Comparison of ENCODE assay signal across 8 cellular contexts in the genomic region with DNA sequence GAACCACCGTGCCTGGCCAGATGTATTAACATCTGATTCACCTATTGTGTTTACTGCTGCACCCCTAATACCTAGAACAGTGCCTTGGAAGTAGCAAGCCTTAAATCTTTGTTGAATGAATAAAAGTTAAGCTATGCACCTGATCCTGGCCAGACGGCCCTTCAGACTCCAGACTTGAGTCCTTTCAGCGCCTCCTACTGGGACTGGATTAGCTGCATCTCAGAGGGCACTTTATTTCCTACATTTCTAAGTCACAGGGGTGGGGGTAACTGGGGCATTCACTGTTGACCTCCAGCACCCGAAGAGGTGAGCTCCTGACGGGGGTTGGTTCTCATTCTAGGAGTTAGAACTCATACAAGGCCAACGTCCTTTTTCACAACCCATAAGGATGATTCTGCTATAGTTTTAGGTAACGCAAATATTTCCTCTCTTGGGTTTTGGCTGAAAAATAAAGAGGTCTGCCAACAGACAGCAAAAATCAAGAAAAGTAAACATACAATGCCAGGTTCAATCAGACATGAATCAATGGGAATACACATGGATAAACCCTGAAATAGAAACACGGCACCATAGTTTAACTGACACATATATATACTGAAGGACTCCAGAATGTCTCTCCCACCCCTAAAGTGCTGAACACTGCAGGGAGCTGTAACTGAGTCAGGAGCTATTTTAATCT. TPM values are rescaled to one million over a fixed set of nuclear protein-coding genes. Genes with fewer than 3 reads are reported as not detected.
DNase-seq lines count a peak whose midpoint lies in the region; ATAC-seq and TF ChIP-seq lines count a peak whose summit lies in the region.

No MANE protein-coding gene starts in this region.

- no peaks in the 10 kb centered on the region for H3K79me2 ChIP-seq in DND-41 (ENCODE audit: insufficient read depth, low read length)

- no peak for TF ChIP-seq POLR2A in suprapubic skin (IDR thresholded peaks at IDR 0.05)

- H3K4me1 ChIP-seq in DND-41 (ENCODE audit: insufficient read depth, low read length) (peaks cover 9% of the 10 kb centered on the region), muscle layer of colon (ENCODE audit: insufficient read depth, low read length) (peaks cover 46% of the 10 kb centered on the region), suprapubic skin (peaks cover 13% of the 10 kb centered on the region)

- H2AFZ ChIP-seq in DND-41 (ENCODE audit: low read depth, low read length) = no peak overlapping the region

- DNase-seq in DND-41 (no peak), LHCN-M2 (ENCODE audit: low read depth) (peak; percentile 39), dermis microvascular lymphatic vessel endothelial cell (ENCODE audit: low read depth in 2 of 2) (peak; percentile 25 to 53), NCI-H1694 treated with DMSO at 0.1 percent for 48 hours (lab: John Stamatoyannopoulos, UW) (no peak), suprapubic skin (ENCODE audit: low spot score in 2 of 2) (no peak), NCI-H1417 treated with DMSO at 0.1 percent for 48 hours (lab: John Stamatoyannopoulos, UW) (no peak)

- no peaks in the 10 kb centered on the region for H3K27me3 ChIP-seq in DND-41 (ENCODE audit: insufficient read depth, low read length, poor library complexity)
- no peaks in the 10 kb centered on the region for H3K27me3 ChIP-seq in muscle layer of colon (ENCODE audit: control insufficient read depth in 1 of 2, insufficient read depth in 2 of 2, low read length in 2 of 2)
- no peaks in the 10 kb centered on the region for H3K27me3 ChIP-seq in suprapubic skin

- TF ChIP-seq CTCF in DND-41 (IDR thresholded peaks at IDR 0.05; ENCODE audit: borderline replicate concordance, extremely low read depth, low read length, poor library complexity, severe bottlenecking) = peak; percentile 39
- TF ChIP-seq CTCF in suprapubic skin (IDR thresholded peaks at IDR 0.05) = no peak

- TF ChIP-seq EP300 in suprapubic skin (IDR thresholded peaks at IDR 0.05) = no peak

- no peaks in the 10 kb centered on the region for H3K9me3 ChIP-seq in DND-41 (ENCODE audit: insufficient read depth, low read length, severe bottlenecking)
- H3K9me3 ChIP-seq in muscle layer of colon (ENCODE audit: low read length) = no peaks in the 10 kb centered on the region
- no peaks in the 10 kb centered on the region for H3K9me3 ChIP-seq in suprapubic skin

- WGBS in suprapubic skin = 80% methylated on average over 8 of the region's 8 CpGs

- no peaks in the 10 kb centered on the region for H4K20me1 ChIP-seq in DND-41 (ENCODE audit: insufficient read depth, low read length)

- H3K36me3 ChIP-seq in DND-41 (ENCODE audit: insufficient read depth, low read length) (peaks cover 38% of the 10 kb centered on the region), muscle layer of colon (ENCODE audit: insufficient read depth, low read length) (peaks cover 27% of the 10 kb centered on the region), suprapubic skin (peaks cover 34% of the 10 kb centered on the region)

- H3K27ac ChIP-seq in DND-41 (ENCODE audit: low read length) (no peak overlapping the region), muscle layer of colon (ENCODE audit: low read depth, low read length) (peak overlapping the region; percentile 60), suprapubic skin (no peak overlapping the region)

- no peak overlapping the region for H3K4me2 ChIP-seq in DND-41 (ENCODE audit: insufficient read depth, low read length)

- H3K9ac ChIP-seq in DND-41 (ENCODE audit: low read depth, low read length) = no peak overlapping the region
- no peak overlapping the region for H3K9ac ChIP-seq in muscle layer of colon (ENCODE audit: low read length)

- no peak overlapping the region for H3K4me3 ChIP-seq in DND-41 (ENCODE audit: low read depth in 1 of 2, low read length in 2 of 2)
- no peak overlapping the region for H3K4me3 ChIP-seq in muscle layer of colon (ENCODE audit: low read depth in 1 of 2, low read length in 2 of 2)
- no peak overlapping the region for H3K4me3 ChIP-seq in suprapubic skin

- ATAC-seq in DND-41 (ENCODE audit: insufficient read depth, low read depth) = no peak
- no peak for ATAC-seq in HG03159 (IDR thresholded peaks at IDR 0.05; ENCODE audit: unreplicated experiment)

RNA-seq across cellular contexts. Expression of gene DLG5, which starts 48.0 kb away (rescaled TPM):
- total RNA-seq in LHCN-M2 (2014; rRNA removed) (22.6 and 24.9 TPM in 2 replicates), dermis microvascular lymphatic vessel endothelial cell (5.4 and 8.0 TPM in 2 replicates), suprapubic skin (100 to 1,000 TPM; 117 to 196 (median 147) TPM)
- polyA plus RNA-seq in LHCN-M2 (2012) = 23.9 TPM

RNA-seq across cellular contexts. Expression of gene POLR3A, which starts 54.8 kb away (rescaled TPM):
- 14.9 and 15.3 TPM in 2 replicates for total RNA-seq in LHCN-M2 (2014; rRNA removed)
- polyA plus RNA-seq in LHCN-M2 (2012) = 9.7 TPM
- total RNA-seq in dermis microvascular lymphatic vessel endothelial cell = 13.0 and 13.4 TPM in 2 replicates
- total RNA-seq in suprapubic skin = 10 to 100 TPM in 3 of 4 donors, 1 to 10 TPM in 1; 9.7 to 18.3 (median 12.8) TPM

RNA-seq across cellular contexts. Expression of gene RPS24, which starts 59.1 kb away (rescaled TPM):
- 1,654 and 1,870 TPM in 2 replicates for total RNA-seq in LHCN-M2 (2014; rRNA removed)
- polyA plus RNA-seq in LHCN-M2 (2012) = 2,146 TPM
- 1,484 and 1,977 TPM in 2 replicates for total RNA-seq in dermis microvascular lymphatic vessel endothelial cell
- total RNA-seq in suprapubic skin = 1,000 to 10,000 TPM; 1,912 to 3,227 (median 3,162) TPM

Comparison
In these comparisons a context has a peak if more than half of its experiments do, and no peak if none do; other contexts are left out.
1. DNase-seq: peak in LHCN-M2 (single experiment) and dermis microvascular lymphatic vessel endothelial cell (2 of 2); none in DND-41 (single experiment), NCI-H1694 treated with DMSO at 0.1 percent for 48 hours (single experiment), suprapubic skin (0 of 2) and NCI-H1417 treated with DMSO at 0.1 percent for 48 hours (single experiment).